29 cellular contexts compared by ENCODE assay signal in the genomic region with DNA sequence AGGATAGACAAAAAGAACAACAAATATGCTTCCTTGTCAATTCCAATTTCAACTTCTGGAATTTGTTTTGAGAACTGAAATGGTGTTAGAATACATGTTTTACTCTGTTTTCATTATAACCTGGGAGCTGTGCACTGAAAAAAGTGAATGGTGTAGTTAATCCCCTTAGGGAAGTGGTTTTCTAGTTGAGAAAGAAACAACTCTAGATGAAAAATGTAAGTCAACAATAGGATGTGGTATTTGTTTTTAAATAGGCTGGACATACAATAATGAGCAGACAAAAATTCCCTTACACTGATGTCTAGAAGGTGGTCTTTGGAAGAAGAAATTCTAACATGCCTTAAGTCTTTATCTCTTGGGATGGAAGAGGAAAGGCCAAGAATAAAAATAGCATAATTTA.
A peak's percentile ranks its signal among the peaks of the same experiment; 100 is the strongest.
DNase-seq lines count a peak whose midpoint lies in the region; ATAC-seq lines count a peak whose summit lies in the region.
"Had no signal": no experiment of that assay in that cellular context is flagged by ENCODE, and none has a peak within 500 bp of the region (broad histone marks: within the 10 kb centered on the region; RNA-seq: fewer than 3 reads in every experiment).

No MANE protein-coding gene starts in this region.

- DNase-seq in NOMO-1 treated with DMSO at 0.1 percent for 48 hours (lab: John Stamatoyannopoulos, UW; ENCODE audit: unreplicated experiment) (peak; percentile 42), middle frontal gyrus (ENCODE audit: extremely low spot score, low spot score) (no peak), T-helper 9 cell (no peak), NCI-H446 treated with DMSO at 0.1 percent for 48 hours (lab: John Stamatoyannopoulos, UW) (no peak)
- DNase-seq: activated B cell treated with CpG ODN at 0.5 μM for 24 hours; activated gamma-delta T cell treated with Interleukin-2 at 50 U/mL for 16 hours; activated T-cell treated with anti-CD3 and anti-CD28 coated beads, Interleukin-2, amount 50 U/mL, for 24 hours; CD8-positive, alpha-beta memory T cell; colonic mucosa; effector CD4-positive, alpha-beta T cell; Kasumi-1; lower lobe of right lung; midbrain; naive thymus-derived CD4-positive, alpha-beta T cell; NCI-H1417 treated with DMSO at 0.1 percent for 48 hours; NCI-H2081; NCI-H226; NCI-H748 treated with DMSO at 0.1 percent for 48 hours; right cardiac atrium; SJCRH30; stimulated activated CD4-positive, alpha-beta T cell treated with anti-CD3 and anti-CD28 coated beads, Interleukin-2, amount 100 ng/mL, for 24 hours; stimulated activated CD8-positive, alpha-beta memory T cell treated with anti-CD3 and anti-CD28 coated beads, Interleukin-4, amount 100 ng/mL, for 48 hours; T-helper 1 cell; testis had no signal

- ATAC-seq in GM18502 (IDR thresholded peaks at IDR 0.05; ENCODE audit: poor library complexity, unreplicated experiment): peak; percentile 40
- ATAC-seq in GM19397 (IDR thresholded peaks at IDR 0.05; ENCODE audit: unreplicated experiment): peak; percentile 49
- peak; percentile 51 for ATAC-seq in HG03064 (IDR thresholded peaks at IDR 0.05; ENCODE audit: low read depth, unreplicated experiment)
- no peak for ATAC-seq in GM19324 (IDR thresholded peaks at IDR 0.05; ENCODE audit: low FRiP score, unreplicated experiment)
- ATAC-seq: HepG2; lower lobe of right lung; naive thymus-derived CD4-positive, alpha-beta T cell; right cardiac atrium had no signal
